ENCODE assay signal across 11 cellular contexts in genomic region chr5:164941102-164941501, GRCh38.
DNase-seq lines count a peak whose midpoint lies in the region; ATAC-seq and TF ChIP-seq lines count a peak whose summit lies in the region.
"Had no signal": no experiment of that assay in that cellular context is flagged by ENCODE, and none has a peak within 500 bp of the region (broad histone marks: within the 10 kb centered on the region; RNA-seq: fewer than 3 reads in every experiment).

No MANE protein-coding gene starts in this region.

- no peaks in the 10 kb centered on the region for H4K20me1 ChIP-seq in smooth muscle cell (ENCODE audit: low read depth)
- H4K20me1 ChIP-seq: BLaER1 treated with 17β-estradiol and CSF1 and Interleukin-3, amounts not matched to agents 10 nM and 100 nM had no signal

- H3K4me1 ChIP-seq in smooth muscle cell (ENCODE audit: low read depth): no peaks in the 10 kb centered on the region
- H3K4me1 ChIP-seq: BLaER1 treated with 17β-estradiol and CSF1 and Interleukin-3, amounts not matched to agents 10 nM and 100 nM had no signal

- H2AFZ ChIP-seq in smooth muscle cell (ENCODE audit: low read depth): no peak overlapping the region

- H3K27me3 ChIP-seq in smooth muscle cell (ENCODE audit: low read depth): no peaks in the 10 kb centered on the region
- H3K27me3 ChIP-seq: BLaER1 treated with 17β-estradiol and CSF1 and Interleukin-3, amounts not matched to agents 10 nM and 100 nM had no signal

- no peaks in the 10 kb centered on the region for H3K36me3 ChIP-seq in smooth muscle cell (ENCODE audit: low read depth)
- H3K36me3 ChIP-seq: BLaER1 treated with 17β-estradiol and CSF1 and Interleukin-3, amounts not matched to agents 10 nM and 100 nM had no signal

- no peak overlapping the region for H3K9ac ChIP-seq in smooth muscle cell (ENCODE audit: low read depth)
- H3K9ac ChIP-seq: BLaER1 treated with 17β-estradiol and CSF1 and Interleukin-3, amounts not matched to agents 10 nM and 100 nM had no signal

- no peaks in the 10 kb centered on the region for H3K9me3 ChIP-seq in smooth muscle cell (replicated peaks; ENCODE audit: low read depth)
- H3K9me3 ChIP-seq: BLaER1 treated with 17β-estradiol and CSF1 and Interleukin-3, amounts not matched to agents 10 nM and 100 nM had no signal

- no peak overlapping the region for H3K4me3 ChIP-seq in smooth muscle cell
- H3K4me3 ChIP-seq: BLaER1 treated with 17β-estradiol and CSF1 and Interleukin-3, amounts not matched to agents 10 nM and 100 nM had no signal

- ATAC-seq in HG02763 (IDR thresholded peaks at IDR 0.05; ENCODE audit: unreplicated experiment) (no peak), GM19452 (IDR thresholded peaks at IDR 0.05; ENCODE audit: unreplicated experiment) (no peak)

- no peak overlapping the region for H3K27ac ChIP-seq in smooth muscle cell (ENCODE audit: low read depth)
- H3K27ac ChIP-seq: BLaER1 treated with 17β-estradiol and CSF1 and Interleukin-3, amounts not matched to agents 10 nM and 100 nM had no signal

- no peaks in the 10 kb centered on the region for H3F3A ChIP-seq in smooth muscle cell (ENCODE audit: low read depth)

- peak; percentile 1 for DNase-seq in ELF-1 (ENCODE audit: low read depth, low spot score)
- peak; percentile 7 for DNase-seq in NCI-H226
- DNase-seq in left kidney (ENCODE audit: low read depth, low spot score): peak; percentile 3
- DNase-seq in smooth muscle cell (lab: John Stamatoyannopoulos, UW; ENCODE audit: unreplicated experiment): no peak
- DNase-seq: CD8-positive, alpha-beta memory T cell; COR-L47; GDM1; H9 had no signal

- TF ChIP-seq CTCF in smooth muscle cell (IDR thresholded peaks at IDR 0.05; ENCODE audit: borderline replicate concordance, insufficient read depth, poor library complexity, severe bottlenecking): no peak

- H3K79me2 ChIP-seq in smooth muscle cell (ENCODE audit: low read depth): no peaks in the 10 kb centered on the region

- WGBS in smooth muscle cell (ENCODE audit: low lambda C conversion rate): 21% methylated on average over 4 of the region's 4 CpGs

- H3K4me2 ChIP-seq in smooth muscle cell: peak overlapping the region; percentile 43
- H3K4me2 ChIP-seq: BLaER1 treated with 17β-estradiol and CSF1 and Interleukin-3, amounts not matched to agents 10 nM and 100 nM had no signal
